Comparison of ENCODE assay signal across 8 cellular contexts in the genomic region with DNA sequence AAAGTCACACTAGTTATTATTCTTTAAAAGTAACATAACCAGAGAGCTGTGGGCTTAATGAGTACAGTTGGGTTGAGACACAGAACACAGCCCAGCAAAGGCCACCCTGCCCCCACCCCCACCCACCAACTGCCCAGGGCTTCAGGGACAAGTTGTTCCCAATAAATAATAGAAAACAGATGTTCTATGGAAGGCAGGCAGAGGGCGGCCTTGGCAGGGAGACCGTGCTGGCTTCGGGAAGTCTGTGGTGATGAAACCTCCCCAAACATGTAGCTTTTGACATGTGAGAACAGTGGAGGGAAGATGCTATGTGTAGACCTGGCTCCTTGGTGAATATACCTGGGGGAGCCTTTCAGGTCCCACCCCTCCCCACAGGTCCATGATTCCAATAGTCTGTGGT. TPM values are rescaled to one million over a fixed set of nuclear protein-coding genes. Genes with fewer than 3 reads are reported as not detected.
A peak's percentile ranks its signal among the peaks of the same experiment; 100 is the strongest.
DNase-seq lines count a peak whose midpoint lies in the region; ATAC-seq, FAIRE-seq and TF ChIP-seq lines count a peak whose summit lies in the region.

No MANE protein-coding gene starts in this region.

- H3K4me3 ChIP-seq in ascending aorta, result no peak overlapping the region
- H3K4me3 ChIP-seq in kidney (ENCODE audit: low read length in 2 of 2), result no peak overlapping the region
- H3K4me3 ChIP-seq in thoracic aorta, result no peak overlapping the region

- H3K27ac ChIP-seq in ascending aorta (peak overlapping the region; percentile 97 to 98), kidney (ENCODE audit: low read depth in 2 of 2, low read length in 2 of 2) (no peak overlapping the region), thoracic aorta (peak overlapping the region; percentile 62 to 96)

- no peak overlapping the region for H3K9ac ChIP-seq in kidney (ENCODE audit: low read length in 2 of 2)

- peak; percentile 20 to 39 (median 27) for TF ChIP-seq CTCF in ascending aorta (IDR thresholded peaks at IDR 0.05)
- TF ChIP-seq CTCF in kidney (IDR thresholded peaks at IDR 0.05; ENCODE audit: borderline replicate concordance, extremely low read depth, insufficient read depth), result no peak
- peak; percentile 22 for TF ChIP-seq CTCF in thoracic aorta (IDR thresholded peaks at IDR 0.05)

- peak overlapping the region; percentile 76 for H3K4me3 Mint-ChIP-seq in T-helper 2 cell treated with Interferon-gamma antibody and Interleukin-4, amounts not matched to agents 5 μg/mL and 100 μg/mL, for 36 hours

- no peaks in the 10 kb centered on the region for H3K27me3 ChIP-seq in ascending aorta
- H3K27me3 ChIP-seq in thoracic aorta (replicated peaks; ENCODE audit: insufficient read depth), result no peaks in the 10 kb centered on the region

- FAIRE-seq in kidney (lab: Jason Lieb, UNC), result no peak

- no peaks in the 10 kb centered on the region for H3K9me3 ChIP-seq in ascending aorta
- no peaks in the 10 kb centered on the region for H3K9me3 ChIP-seq in kidney (ENCODE audit: control insufficient read depth in 1 of 2, low read length in 2 of 2)
- H3K9me3 ChIP-seq in thoracic aorta, result no peaks in the 10 kb centered on the region

- peaks cover 14 to 18% of the 10 kb centered on the region in 2 donors for H3K36me3 ChIP-seq in ascending aorta
- no peaks in the 10 kb centered on the region for H3K36me3 ChIP-seq in kidney (ENCODE audit: control insufficient read depth in 1 of 2, insufficient read depth in 2 of 2, low read length in 2 of 2)
- peaks cover 21% of the 10 kb centered on the region for H3K36me3 ChIP-seq in thoracic aorta

- no peaks in the 10 kb centered on the region for H3K27me3 Mint-ChIP-seq in T-helper 2 cell treated with Interferon-gamma antibody and Interleukin-4, amounts not matched to agents 5 μg/mL and 100 μg/mL, for 36 hours (ENCODE audit: low read depth)

- H3K9me3 Mint-ChIP-seq in T-helper 2 cell treated with Interferon-gamma antibody and Interleukin-4, amounts not matched to agents 5 μg/mL and 100 μg/mL, for 36 hours, result peaks cover 4% of the 10 kb centered on the region

- no peak for DNase-seq in T-helper 2 cell treated with Interferon-gamma antibody and Interleukin-4, amounts not matched to agents 5 μg/mL and 100 μg/mL, for 36 hours (ENCODE audit: low spot score)
- no peak for DNase-seq in T-helper 2 cell
- peak; percentile 61 to 92 for DNase-seq in ascending aorta (ENCODE audit: low spot score in 2 of 2)
- DNase-seq in kidney, result peak; percentile 83
- DNase-seq in thoracic aorta (ENCODE audit: low spot score), result no peak
- no peak for DNase-seq in effector CD8-positive, alpha-beta T cell (lab: John Stamatoyannopoulos, UW)

- H3K4me1 ChIP-seq in ascending aorta, result peaks cover 31 to 56% of the 10 kb centered on the region in 2 donors
- peaks cover 0 to 8% of the 10 kb centered on the region in 2 donors for H3K4me1 ChIP-seq in kidney (ENCODE audit: control insufficient read depth in 1 of 2, insufficient read depth in 1 of 2, low read depth in 1 of 2, low read length in 2 of 2)
- H3K4me1 ChIP-seq in thoracic aorta (ENCODE audit: control insufficient read depth in 1 of 2, low read depth in 2 of 2), result peaks cover 50 to 81% of the 10 kb centered on the region in 2 donors

- ATAC-seq in thoracic aorta (ENCODE audit: insufficient number of reproducible peaks, low FRiP score, low read depth), result peak; percentile 45
- ATAC-seq in HG03460 (IDR thresholded peaks at IDR 0.05; ENCODE audit: unreplicated experiment), result no peak
- ATAC-seq in HG02970 (IDR thresholded peaks at IDR 0.05; ENCODE audit: low FRiP score, unreplicated experiment), result no peak

- peak overlapping the region; percentile 86 for H3K27ac Mint-ChIP-seq in T-helper 2 cell treated with Interferon-gamma antibody and Interleukin-4, amounts not matched to agents 5 μg/mL and 100 μg/mL, for 36 hours

- H3K4me1 Mint-ChIP-seq in T-helper 2 cell treated with Interferon-gamma antibody and Interleukin-4, amounts not matched to agents 5 μg/mL and 100 μg/mL, for 36 hours (ENCODE audit: low read depth), result peaks cover 69% of the 10 kb centered on the region

- intact Hi-C loops in ascending aorta (cut with DNase I), result loop anchor here (1.0 to 5.0 kb wide), 2 partner anchors 20 to 39 kb away; a partner anchor contains a TSS
- intact Hi-C loops in kidney (cut with DNase I), result no loop called here

- H3K36me3 Mint-ChIP-seq in T-helper 2 cell treated with Interferon-gamma antibody and Interleukin-4, amounts not matched to agents 5 μg/mL and 100 μg/mL, for 36 hours (ENCODE audit: low read depth), result peaks cover 87% of the 10 kb centered on the region

RNA-seq across cellular contexts. Expression of a gene that starts 10.0 kb away (rescaled TPM):
- total RNA-seq in ascending aorta (16.7 TPM), kidney (10.9 TPM), thoracic aorta (10 to 100 TPM; 36.4 to 52.5 TPM)
- polyA plus RNA-seq in kidney (ENCODE audit: insufficient read depth, low read depth, low replicate concordance), result 3.1 TPM

RNA-seq across cellular contexts. Expression of a gene that starts 39.6 kb away (rescaled TPM):
- 33.0 TPM for total RNA-seq in ascending aorta
- 17.4 TPM for total RNA-seq in kidney
- 6.9 TPM for polyA plus RNA-seq in kidney (ENCODE audit: insufficient read depth, low read depth, low replicate concordance)
- total RNA-seq in thoracic aorta, result 10 to 100 TPM; 47.9 to 81.7 TPM

Comparison
In these comparisons a context has a peak if more than half of its experiments do, and no peak if none do; other contexts are left out.
1. DNase-seq: peak in ascending aorta (2 of 2) and kidney (single experiment); none in T-helper 2 cell treated with Interferon-gamma antibody and Interleukin-4, amounts not matched to agents 5 μg/mL and 100 μg/mL, for 36 hours (single experiment), T-helper 2 cell (0 of 5), thoracic aorta (single experiment) and effector CD8-positive, alpha-beta T cell (single experiment).
2. H3K27ac ChIP-seq: peak in ascending aorta (2 of 2) and thoracic aorta (2 of 2); none in kidney (0 of 2).